ENCODE assay signal across 24 cellular contexts in the genomic region with DNA sequence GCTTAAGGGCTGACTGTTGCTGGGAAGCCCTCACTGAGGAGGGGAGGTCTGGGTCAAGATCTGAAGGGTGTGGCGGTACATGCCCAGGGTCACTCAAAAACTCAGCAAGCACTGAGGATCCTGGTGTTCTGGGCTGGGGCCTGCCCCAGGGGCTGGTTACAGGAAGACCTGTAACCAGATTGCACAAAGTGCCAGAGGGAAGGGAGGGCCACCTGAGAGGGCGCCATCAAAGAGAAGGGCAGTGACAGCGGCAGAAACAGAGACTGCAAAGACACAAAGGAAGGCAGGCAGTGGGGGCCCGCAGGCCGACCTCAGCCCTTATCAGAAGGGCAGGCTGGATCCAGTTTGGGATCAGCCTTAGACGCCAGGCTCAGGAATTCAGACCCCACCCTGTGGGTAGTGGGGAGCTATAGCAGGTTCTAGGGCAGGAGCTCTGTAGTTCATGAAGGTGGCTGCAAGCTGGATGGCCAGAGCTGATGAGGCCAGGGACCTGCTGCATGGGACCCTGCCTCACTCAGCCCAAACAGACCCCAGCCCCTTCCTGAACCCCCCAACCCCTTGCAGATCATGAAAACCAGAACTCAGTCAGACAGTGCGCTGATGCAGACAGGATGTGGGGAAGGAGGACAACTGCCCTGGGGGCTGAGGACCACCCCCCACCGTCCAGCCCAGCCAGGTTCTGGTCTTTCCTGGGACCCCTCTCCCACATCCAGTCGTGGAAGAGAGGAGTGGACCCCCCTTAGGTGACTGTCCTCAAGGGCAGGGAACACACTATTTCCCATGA. TPM values are rescaled to one million over a fixed set of nuclear protein-coding genes. Genes with fewer than 3 reads are reported as not detected.
DNase-seq lines count a peak whose midpoint lies in the region; ATAC-seq, FAIRE-seq and TF ChIP-seq lines count a peak whose summit lies in the region.
"Had no signal": no experiment of that assay in that cellular context is flagged by ENCODE, and none has a peak within 500 bp of the region (broad histone marks: within the 10 kb centered on the region; RNA-seq: fewer than 3 reads in every experiment).

No MANE protein-coding gene starts in this region.

- H3K27me3 ChIP-seq in K562 (ENCODE audit: control insufficient read depth in 2 of 2, insufficient read depth in 2 of 2, low read length in 2 of 2) (peaks cover 0 to 57% of the 10 kb centered on the region in 2 experiments; a peak in 4 of 5 replicates), neuronal stem cell (ENCODE audit: control insufficient read depth in 3 of 3, insufficient read depth in 3 of 3, low read depth in 1 of 3, low read length in 3 of 3) (peaks cover 0 to 25% (median 8%) of the 10 kb centered on the region in 3 experiments)
- peaks cover 0 to 8% of the 10 kb centered on the region in 2 donors for H3K27me3 ChIP-seq in naive thymus-derived CD4-positive, alpha-beta T cell (ENCODE audit: control insufficient read depth in 2 of 2, insufficient read depth in 2 of 2, low read length in 2 of 2)

- peaks cover 7% of the 10 kb centered on the region for H3K79me1 ChIP-seq in neuronal stem cell (ENCODE audit: low read depth, low read length)

- TF ChIP-seq RAD21 in K562 (CRISPR knock-in tag; conservative IDR thresholded peaks at IDR 0.05 in 1 of 2, IDR thresholded peaks at IDR 0.05 in 1 of 2): no peak

- no peaks in the 10 kb centered on the region for H3K9me2 ChIP-seq in OCI-LY7 (ENCODE audit: insufficient read depth, low read length)

- no peak for FAIRE-seq in GM19239 (lab: Jason Lieb, UNC)
- FAIRE-seq in K562 (lab: Jason Lieb, UNC): peak; percentile 15
- FAIRE-seq in HTR-8/SVneo (lab: Jason Lieb, UNC): no peak
- FAIRE-seq: GM12892, islet of Langerhans, TTC549 had no signal

- H2BK12ac ChIP-seq in neuronal stem cell (ENCODE audit: low read length): no peak overlapping the region

- H3K4me1 Mint-ChIP-seq in naive thymus-derived CD4-positive, alpha-beta T cell: peaks cover 10 to 19% (median 15%) of the 10 kb centered on the region in 7 donors

- no peak overlapping the region for H2BK120ac ChIP-seq in neuronal stem cell (ENCODE audit: low read depth, low read length)

- H2BK5ac ChIP-seq in neuronal stem cell (ENCODE audit: low read length): no peak overlapping the region

- peaks cover 10 to 65% of the 10 kb centered on the region in 2 experiments for H3K4me1 ChIP-seq in K562 (replicated peaks in 1 of 2; ENCODE audit: control insufficient read depth in 2 of 2, insufficient read depth in 2 of 2, low read length in 2 of 2)
- peaks cover 18 to 20% of the 10 kb centered on the region in 2 donors for H3K4me1 ChIP-seq in neuronal stem cell (ENCODE audit: control insufficient read depth in 2 of 2, insufficient read depth in 1 of 2, low read depth in 1 of 2, low read length in 2 of 2)
- H3K4me1 ChIP-seq in naive thymus-derived CD4-positive, alpha-beta T cell (ENCODE audit: control insufficient read depth in 2 of 2, insufficient read depth in 2 of 2, low read length in 2 of 2): peaks cover 7 to 13% of the 10 kb centered on the region in 2 donors
- peaks cover 14% of the 10 kb centered on the region for H3K4me1 ChIP-seq in OCI-LY7 (ENCODE audit: insufficient read depth, low read length, poor library complexity, severe bottlenecking)

- no peak overlapping the region for H3K4ac ChIP-seq in neuronal stem cell (ENCODE audit: low read length)

- no peak for TF ChIP-seq EP300 in K562 (IDR thresholded peaks at IDR 0.05; ENCODE audit: low read length)

- BruUV-seq in K562 (replicated peaks; lab: Mats Ljungman, UMichigan): no TSS peak
- BruUV-seq in OCI-LY7 (replicated peaks; lab: Mats Ljungman, UMichigan): no TSS peak

- H4K91ac ChIP-seq in neuronal stem cell (ENCODE audit: low read depth, low read length, poor library complexity): no peak overlapping the region

- H3K27ac ChIP-seq in K562 (ENCODE audit: extremely low read depth, low read depth, low read length) (no peak overlapping the region), neuronal stem cell (replicated peaks; ENCODE audit: low read length) (no peak overlapping the region), OCI-LY7 (ENCODE audit: low read depth, low read length, poor library complexity, severe bottlenecking) (no peak overlapping the region)
- no peak overlapping the region for H3K27ac ChIP-seq in naive thymus-derived CD4-positive, alpha-beta T cell (ENCODE audit: low read depth, low read length)
- H3K27ac ChIP-seq: heart left ventricle, KMS-11 had no signal

- H3K27ac Mint-ChIP-seq in naive thymus-derived CD4-positive, alpha-beta T cell: no peak overlapping the region
- H3K27ac Mint-ChIP-seq: activated CD8-positive, alpha-beta T cell treated with anti-CD3 and anti-CD28 coated beads for 36 hours; activated T-helper 17 cell treated with anti-CD3 and anti-CD28 coated beads, Interleukin-2, amount 50 U/mL, for 72 hours; nephron progenitor cell had no signal

- H3K27me3 Mint-ChIP-seq in naive thymus-derived CD4-positive, alpha-beta T cell: peaks cover 10 to 49% (median 21%) of the 10 kb centered on the region in 5 donors

- 14% methylated on average over 9 of the region's 9 CpGs for WGBS in K562 (ENCODE audit: insufficient coverage, low coverage, missing lambda C conversion rate)
- no CpG with 5 or more reads among the region's 9 CpGs for WGBS in neuronal stem cell (ENCODE audit: extremely low coverage in 2 of 2, insufficient read length in 2 of 2, insufficient replicate concordance in 1 of 2), 2 donors

- H3K79me2 ChIP-seq in K562 (ENCODE audit: control insufficient read depth, insufficient read depth, low read length) (no peaks in the 10 kb centered on the region), OCI-LY7 (ENCODE audit: insufficient read depth, low read depth, low read length) (no peaks in the 10 kb centered on the region)

- no peak for ATAC-seq in K562
- no peak for ATAC-seq in naive thymus-derived CD4-positive, alpha-beta T cell
- ATAC-seq in GM18511 (IDR thresholded peaks at IDR 0.05; ENCODE audit: unreplicated experiment): no peak
- ATAC-seq: activated CD8-positive, alpha-beta T cell treated with anti-CD3 and anti-CD28 coated beads for 36 hours; activated T-helper 17 cell treated with anti-CD3 and anti-CD28 coated beads, Interleukin-2, amount 50 U/mL, for 72 hours; heart left ventricle; right cardiac atrium had no signal

- H3K4me3 ChIP-seq in K562 (no peak overlapping the region), neuronal stem cell (ENCODE audit: low read length in 2 of 2) (no peak overlapping the region), OCI-LY7 (ENCODE audit: low read depth, low read length, poor library complexity, severe bottlenecking) (no peak overlapping the region)
- H3K4me3 ChIP-seq in naive thymus-derived CD4-positive, alpha-beta T cell (ENCODE audit: low read length): no peak overlapping the region
- H3K4me3 ChIP-seq: heart left ventricle had no signal

- H4K20me1 ChIP-seq in K562 (replicated peaks; ENCODE audit: control insufficient read depth, insufficient read depth, low read length) (peaks cover 6% of the 10 kb centered on the region; the same call in 1 of the 2 replicates), OCI-LY7 (ENCODE audit: insufficient read depth, low read length) (no peaks in the 10 kb centered on the region)

- no peaks in the 10 kb centered on the region for H3K36me3 Mint-ChIP-seq in naive thymus-derived CD4-positive, alpha-beta T cell

- no peak overlapping the region for H3K14ac ChIP-seq in neuronal stem cell (ENCODE audit: low read length)

- POLR2A ChIA-PET in K562 (lab: Yijun Ruan, JAX): interaction anchor here (0.6 to 2.1 kb wide), 4 partner anchors 10 to 113 kb away, joined by 3 to 9 read pairs (median 4); a partner anchor contains a TSS
- POLR2A ChIA-PET in naive thymus-derived CD4-positive, alpha-beta T cell (lab: Charles Lee): no interaction called here
- POLR2A ChIA-PET in OCI-LY7 (lab: Charles Lee): interaction anchor here (0.6 kb wide), 1 partner anchor 453 kb away, joined by 5 read pairs; no protein-coding TSS in a partner anchor

- peak overlapping the region; percentile 52 for H3K18ac ChIP-seq in neuronal stem cell (ENCODE audit: low read length)

- peak overlapping the region; percentile 79 for H2AK5ac ChIP-seq in neuronal stem cell (ENCODE audit: low read depth, low read length)

- H3K4me2 ChIP-seq in K562 (ENCODE audit: insufficient read depth, low read length) (no peak overlapping the region), neuronal stem cell (ENCODE audit: insufficient read depth, low read length, poor library complexity, severe bottlenecking) (no peak overlapping the region), OCI-LY7 (ENCODE audit: low read length) (no peak overlapping the region)
- H3K4me2 ChIP-seq: KMS-11 had no signal

- H3K4me3 Mint-ChIP-seq in naive thymus-derived CD4-positive, alpha-beta T cell: peak overlapping the region in 1 of 10 donors; percentile 17
- H3K4me3 Mint-ChIP-seq: activated CD8-positive, alpha-beta T cell treated with anti-CD3 and anti-CD28 coated beads for 36 hours; activated T-helper 17 cell treated with anti-CD3 and anti-CD28 coated beads, Interleukin-2, amount 50 U/mL, for 72 hours; central memory CD8-positive, alpha-beta T cell; nephron progenitor cell had no signal

- H2BK15ac ChIP-seq in neuronal stem cell (ENCODE audit: low read length): peak overlapping the region; percentile 38

- H3K36me3 ChIP-seq in K562 (ENCODE audit: control insufficient read depth, insufficient read depth, low read length): no peaks in the 10 kb centered on the region
- H3K36me3 ChIP-seq in neuronal stem cell (replicated peaks in 1 of 2; ENCODE audit: control insufficient read depth in 2 of 2, insufficient read depth in 2 of 2, low read length in 2 of 2): peaks cover 0 to 2% of the 10 kb centered on the region in 2 donors
- no peaks in the 10 kb centered on the region for H3K36me3 ChIP-seq in naive thymus-derived CD4-positive, alpha-beta T cell (ENCODE audit: control insufficient read depth in 2 of 3, insufficient read depth in 3 of 3, low read length in 3 of 3)
- no peaks in the 10 kb centered on the region for H3K36me3 ChIP-seq in OCI-LY7 (ENCODE audit: insufficient read depth, low read length)
- H3K36me3 ChIP-seq: heart left ventricle had no signal

- TF ChIP-seq CTCF in K562 (IDR thresholded peaks at IDR 0.05 in 2 of 3, conservative IDR thresholded peaks at IDR 0.05 in 1 of 3; ENCODE audit: insufficient read depth in 2 of 3, low read depth in 1 of 3, low read length in 3 of 3) (no peak; a peak in 1 of 6 replicates), OCI-LY7 (conservative IDR thresholded peaks at IDR 0.05; ENCODE audit: low read length) (no peak)

- H2AFZ ChIP-seq in K562 (ENCODE audit: low read depth, low read length): no peak overlapping the region
- no peak overlapping the region for H2AFZ ChIP-seq in neuronal stem cell (ENCODE audit: low read length)
- H2AFZ ChIP-seq in OCI-LY7 (ENCODE audit: low read length): no peak overlapping the region

- no peaks in the 10 kb centered on the region; the same call in 1 of the 2 replicates for H3K9me3 ChIP-seq in K562 (replicated peaks; ENCODE audit: control insufficient read depth, insufficient read depth, low read depth, low read length)
- no peaks in the 10 kb centered on the region for H3K9me3 ChIP-seq in neuronal stem cell (replicated peaks in 1 of 2; ENCODE audit: control insufficient read depth in 2 of 2, insufficient read depth in 1 of 2, low read depth in 1 of 2, low read length in 2 of 2)
- no peaks in the 10 kb centered on the region for H3K9me3 ChIP-seq in naive thymus-derived CD4-positive, alpha-beta T cell (ENCODE audit: control insufficient read depth in 2 of 3, low read length in 3 of 3)
- H3K9me3 ChIP-seq in OCI-LY7 (ENCODE audit: low read length): no peaks in the 10 kb centered on the region
- H3K9me3 ChIP-seq: heart left ventricle had no signal

- intact Hi-C loops in K562 (cut with micrococcal nuclease): no loop called here
- intact Hi-C loops in naive thymus-derived CD4-positive, alpha-beta T cell (cut with micrococcal nuclease): no loop called here
- intact Hi-C loops in OCI-LY7 (cut with micrococcal nuclease; ENCODE audit: unreplicated experiment): no loop called here

- no peaks in the 10 kb centered on the region for H3K9me3 Mint-ChIP-seq in naive thymus-derived CD4-positive, alpha-beta T cell
- H3K9me3 Mint-ChIP-seq: activated CD8-positive, alpha-beta T cell treated with anti-CD3 and anti-CD28 coated beads for 36 hours; activated T-helper 17 cell treated with anti-CD3 and anti-CD28 coated beads, Interleukin-2, amount 50 U/mL, for 72 hours; central memory CD8-positive, alpha-beta T cell; nephron progenitor cell had no signal

- CTCF ChIA-PET in K562 (lab: Yijun Ruan, JAX; ENCODE audit: low intra/inter-chr PET ratio): interaction anchor here (0.5 kb wide), 1 partner anchor 22 kb away, joined by 3 read pairs; no protein-coding TSS in a partner anchor
- CTCF ChIA-PET in naive thymus-derived CD4-positive, alpha-beta T cell (lab: Charles Lee): no interaction called here
- CTCF ChIA-PET in OCI-LY7 (lab: Charles Lee; ENCODE audit: unreplicated experiment): interaction anchor here (0.7 kb wide), 1 partner anchor 29 kb away, joined by 3 read pairs; no protein-coding TSS in a partner anchor

- peak; percentile 4 for DNase-seq in AG08396 (ENCODE audit: low spot score)
- DNase-seq in GM19239 (ENCODE audit: insufficient read length, low spot score): peak; percentile 6
- no peak for DNase-seq in K562 (ENCODE audit: extremely low read depth in 1 of 4, low spot score in 3 of 4)
- no peak for DNase-seq in neuronal stem cell (ENCODE audit: low spot score)
- no peak for DNase-seq in naive thymus-derived CD4-positive, alpha-beta T cell
- DNase-seq in HTR-8/SVneo (ENCODE audit: insufficient read length, low spot score): no peak
- DNase-seq in OCI-LY7 (ENCODE audit: low spot score): no peak
- DNase-seq: amygdala; COR-L47; effector CD8-positive, alpha-beta T cell; GF-D8; heart left ventricle; NCI-H1092; nephron progenitor cell had no signal

- H3K9ac ChIP-seq in K562 (ENCODE audit: insufficient read depth in 1 of 2, low read depth in 2 of 2, low read length in 2 of 2): no peak overlapping the region
- H3K9ac ChIP-seq in neuronal stem cell (ENCODE audit: low read depth, low read length, poor library complexity): no peak overlapping the region
- H3K9ac ChIP-seq: KMS-11 had no signal

- H4K8ac ChIP-seq in neuronal stem cell (ENCODE audit: low read depth, low read length): no peak overlapping the region

- in situ Hi-C loops in K562 (cut with MboI): no loop called here

- peaks cover 8% of the 10 kb centered on the region for H3K9me1 ChIP-seq in K562 (ENCODE audit: control insufficient read depth, insufficient read depth, low read length)

- TF ChIP-seq POLR2A in K562 (conservative IDR thresholded peaks at IDR 0.05): no peak

- H3K23ac ChIP-seq in neuronal stem cell (ENCODE audit: low read depth, low read length, poor library complexity): peak overlapping the region; percentile 10

RNA-seq across cellular contexts. Expression of a gene that starts 3.9 kb away (rescaled TPM):
- total RNA-seq in K562 (2011; cell fraction: chromatin; rRNA removed; ENCODE audit: low replicate concordance): 0.25 TPM in 1 of 2 replicates, not detected in the other
- total RNA-seq in K562 (2011; cell fraction: nucleolus; rRNA removed): 0.17 and 0.26 TPM in 2 replicates
- total RNA-seq in K562 (2011; cell fraction: nucleoplasm; rRNA removed): 0.22 TPM in 1 of 2 replicates, not detected in the other
- not detected in 2 replicates for total RNA-seq in K562 (2014; rRNA removed)
- total RNA-seq in K562 (2014; rRNA removed; fragmentation: Illumina TruSeq; extraction: Trizol): not detected in 2 replicates
- total RNA-seq in K562 (2015; rRNA removed; fragmentation: Illumina TruSeq; extraction: Trizol): 0.04 TPM in 1 of 2 replicates, not detected in the other
- 0.11 TPM in 1 of 2 replicates, not detected in the other for total RNA-seq in K562 (2021)
- polyA plus RNA-seq in K562 (2011; rRNA removed): 0.03 and 0.06 TPM in 2 replicates
- 0.03 TPM in 1 of 2 replicates, not detected in the other for polyA plus RNA-seq in K562 (2011; cell fraction: cytosol; rRNA removed)
- 0.13 and 0.15 TPM in 2 replicates for polyA plus RNA-seq in K562 (2011; cell fraction: nucleus; rRNA removed)
- polyA plus RNA-seq in K562 (2012): not detected in 2 replicates
- 0.10 TPM in 1 of 2 replicates, not detected in the other for polyA plus RNA-seq in K562 (2014; fragmentation: Illumina TruSeq; extraction: Trizol)
- polyA plus RNA-seq in K562 (2014; fragmentation: Nextera tagmentation; extraction: Ambion mirVana): not detected
- not detected in 2 replicates for polyA plus RNA-seq in K562 (2014; rRNA removed)
- polyA minus RNA-seq in K562 (2011; rRNA and poly(A)+ RNA removed): not detected in 2 replicates
- not detected in 2 replicates for polyA minus RNA-seq in K562 (2011; cell fraction: cytosol; rRNA and poly(A)+ RNA removed)
- 0.13 TPM in 1 of 2 replicates, not detected in the other for polyA minus RNA-seq in K562 (2011; cell fraction: nucleus; rRNA and poly(A)+ RNA removed)
- 5.5 TPM for polyA plus RNA-seq in neuronal stem cell (2013, experiment 1 of 2)
- polyA plus RNA-seq in neuronal stem cell (2013, experiment 2 of 2): 5.3 TPM
- under 1 TPM in 2 of 5 experiments, not detected in 3; 0.35 TPM for total RNA-seq in naive thymus-derived CD4-positive, alpha-beta T cell
- polyA plus RNA-seq in naive thymus-derived CD4-positive, alpha-beta T cell: not detected
- 0.46 TPM in 1 of 2 replicates, not detected in the other for total RNA-seq in OCI-LY7 (2014; rRNA removed; shearing (Covaris generic))
- total RNA-seq in OCI-LY7 (2022): 0.42 and 0.68 TPM in 2 replicates

RNA-seq across cellular contexts. Expression of a gene that starts 10.8 kb away (rescaled TPM):
- total RNA-seq in K562 (2011; cell fraction: chromatin; rRNA removed; ENCODE audit: low replicate concordance): 0.69 TPM in 1 of 2 replicates, not detected in the other
- total RNA-seq in K562 (2011; cell fraction: nucleolus; rRNA removed): 0.50 and 0.66 TPM in 2 replicates
- total RNA-seq in K562 (2011; cell fraction: nucleoplasm; rRNA removed): 0.22 TPM in 1 of 2 replicates, not detected in the other
- total RNA-seq in K562 (2014; rRNA removed) (0.12 TPM in 1 of 2 replicates, not detected in the other), K562 (2014; rRNA removed; fragmentation: Illumina TruSeq; extraction: Trizol) (not detected in 2 replicates), K562 (2015; rRNA removed; fragmentation: Illumina TruSeq; extraction: Trizol) (not detected in 2 replicates), K562 (2021) (0.11 and 0.47 TPM in 2 replicates), OCI-LY7 (2022) (0.74 and 1.1 TPM in 2 replicates)
- polyA plus RNA-seq in K562 (2011; rRNA removed) (0.08 and 0.10 TPM in 2 replicates), K562 (2014; fragmentation: Illumina TruSeq; extraction: Trizol) (0.04 TPM in 1 of 2 replicates, not detected in the other), K562 (2014; fragmentation: Nextera tagmentation; extraction: Ambion mirVana) (under 1 TPM in 1 of 2 experiments, not detected in 1; 0.04 TPM), K562 (2014; rRNA removed) (0.27 TPM in 1 of 2 replicates, not detected in the other)
- 0.06 and 0.31 TPM in 2 replicates for polyA plus RNA-seq in K562 (2011; cell fraction: cytosol; rRNA removed)
- 0.17 and 0.50 TPM in 2 replicates for polyA plus RNA-seq in K562 (2011; cell fraction: nucleus; rRNA removed)
- 0.10 and 0.28 TPM in 2 replicates for polyA plus RNA-seq in K562 (2012)
- 0.36 and 0.46 TPM in 2 replicates for polyA minus RNA-seq in K562 (2011; rRNA and poly(A)+ RNA removed)
- polyA minus RNA-seq in K562 (2011; cell fraction: cytosol; rRNA and poly(A)+ RNA removed): 0.29 TPM in 1 of 2 replicates, not detected in the other
- 0.11 and 0.27 TPM in 2 replicates for polyA minus RNA-seq in K562 (2011; cell fraction: nucleus; rRNA and poly(A)+ RNA removed)
- 5.8 TPM for polyA plus RNA-seq in neuronal stem cell (2013, experiment 1 of 2)
- 5.8 TPM for polyA plus RNA-seq in neuronal stem cell (2013, experiment 2 of 2)
- total RNA-seq in naive thymus-derived CD4-positive, alpha-beta T cell: not detected
- polyA plus RNA-seq in naive thymus-derived CD4-positive, alpha-beta T cell: not detected
- total RNA-seq in OCI-LY7 (2014; rRNA removed; shearing (Covaris generic)): not detected in 2 replicates
- total RNA-seq: activated CD8-positive, alpha-beta T cell treated with anti-CD3 and anti-CD28 coated beads for 36 hours; RPMI7951 had no signal

RNA-seq across cellular contexts. Expression of a gene that starts 58.5 kb away (rescaled TPM):
- 380 and 955 TPM in 2 replicates for total RNA-seq in K562 (2011; cell fraction: chromatin; rRNA removed; ENCODE audit: low replicate concordance)
- total RNA-seq in K562 (2011; cell fraction: nucleolus; rRNA removed): 300 and 376 TPM in 2 replicates
- 522 and 634 TPM in 2 replicates for total RNA-seq in K562 (2011; cell fraction: nucleoplasm; rRNA removed)
- total RNA-seq in K562 (2014; rRNA removed) (238 and 258 TPM in 2 replicates), K562 (2014; rRNA removed; fragmentation: Illumina TruSeq; extraction: Trizol) (240 and 266 TPM in 2 replicates), K562 (2015; rRNA removed; fragmentation: Illumina TruSeq; extraction: Trizol) (214 and 223 TPM in 2 replicates), K562 (2021) (200 and 209 TPM in 2 replicates), OCI-LY7 (2022) (288 and 341 TPM in 2 replicates)
- polyA plus RNA-seq in K562 (2011; rRNA removed) (334 and 405 TPM in 2 replicates), K562 (2014; fragmentation: Illumina TruSeq; extraction: Trizol) (217 and 270 TPM in 2 replicates), K562 (2014; fragmentation: Nextera tagmentation; extraction: Ambion mirVana) (10 to 100 TPM; 57.3 to 87.1 TPM), K562 (2014; rRNA removed) (481 and 513 TPM in 2 replicates)
- 93.8 and 160 TPM in 2 replicates for polyA plus RNA-seq in K562 (2011; cell fraction: cytosol; rRNA removed)
- polyA plus RNA-seq in K562 (2011; cell fraction: nucleus; rRNA removed): 573 and 692 TPM in 2 replicates
- 167 and 255 TPM in 2 replicates for polyA plus RNA-seq in K562 (2012)
- 178 and 222 TPM in 2 replicates for polyA minus RNA-seq in K562 (2011; rRNA and poly(A)+ RNA removed)
- 78.7 and 89.8 TPM in 2 replicates for polyA minus RNA-seq in K562 (2011; cell fraction: cytosol; rRNA and poly(A)+ RNA removed)
- polyA minus RNA-seq in K562 (2011; cell fraction: nucleus; rRNA and poly(A)+ RNA removed): 234 and 349 TPM in 2 replicates
- polyA plus RNA-seq in neuronal stem cell (2013, experiment 1 of 2): 193 TPM
- polyA plus RNA-seq in neuronal stem cell (2013, experiment 2 of 2): 204 TPM
- total RNA-seq in naive thymus-derived CD4-positive, alpha-beta T cell: 100 to 1,000 TPM; 236 to 417 (median 288) TPM
- 100 to 1,000 TPM; 234 to 322 TPM for polyA plus RNA-seq in naive thymus-derived CD4-positive, alpha-beta T cell
- 295 and 423 TPM in 2 replicates for total RNA-seq in OCI-LY7 (2014; rRNA removed; shearing (Covaris generic))

Comparison
In these comparisons a context has a peak if more than half of its experiments do, and no peak if none do; other contexts are left out.
1. DNase-seq: peak in AG08396 (single experiment) and GM19239 (single experiment); none in K562 (0 of 4), neuronal stem cell (single experiment), naive thymus-derived CD4-positive, alpha-beta T cell (0 of 9), HTR-8/SVneo (single experiment) and OCI-LY7 (single experiment).